In the genomic region with DNA sequence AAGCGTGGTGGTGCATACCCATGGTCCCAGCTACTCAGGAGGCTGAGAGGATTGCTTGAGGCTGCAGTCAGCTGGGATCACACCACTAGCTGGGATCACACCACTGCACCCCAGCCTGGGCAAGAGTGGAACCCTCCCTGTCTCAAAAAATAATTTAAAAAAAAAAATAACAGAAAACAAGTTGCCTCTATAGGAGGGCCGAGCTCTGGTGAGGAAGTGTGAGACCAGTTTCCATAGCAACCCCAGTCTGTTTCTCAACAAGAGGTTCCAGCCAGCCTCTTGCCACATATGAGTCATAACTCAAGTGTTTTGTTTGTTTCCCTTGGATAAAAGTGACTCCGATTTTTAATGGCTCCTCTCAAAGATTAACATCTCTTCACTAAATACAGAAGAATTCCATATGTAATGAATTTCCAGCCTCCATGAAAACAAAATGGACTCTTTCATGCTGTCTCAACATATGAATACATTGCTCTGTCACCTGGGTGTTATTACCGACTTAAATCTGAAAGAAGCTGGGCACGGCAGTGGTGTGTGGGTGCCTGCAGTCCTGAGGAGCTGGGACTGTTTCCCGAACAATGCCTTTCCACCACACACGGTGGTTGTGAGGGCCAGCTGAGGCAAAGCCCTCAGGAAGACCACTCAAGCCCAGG, we compare ENCODE assay signal across 8 cellular contexts. TPM values are rescaled to one million over a fixed set of nuclear protein-coding genes. Genes with fewer than 3 reads are reported as not detected.
DNase-seq lines count a peak whose midpoint lies in the region; ATAC-seq, FAIRE-seq and TF ChIP-seq lines count a peak whose summit lies in the region.

No MANE protein-coding gene starts in this region.

- peak overlapping the region; percentile 74 to 90 for H3K4me3 Mint-ChIP-seq in CD14-positive monocyte
- H3K4me3 Mint-ChIP-seq in activated CD8-positive, alpha-beta memory T cell treated with anti-CD3 and anti-CD28 coated beads, Interleukin-2, amount 10 ng/mL, durations not matched to agents 7 days and 5 days: peak overlapping the region; percentile 47

- intact Hi-C loops in CD14-positive monocyte (cut with micrococcal nuclease) (loop anchor here in 1 of 2 donors (5.0 kb wide), 1 partner anchor 33 kb away; the partner anchor contains the start of genes LSM3 and XPC), mucosa of descending colon (cut with DNase I, micrococcal nuclease) (no loop called here), stomach (cut with DNase I; ENCODE audit: low total_unique reads) (no loop called here)

- DNase-seq in CD14-positive monocyte (ENCODE audit: low spot score) (peak; percentile 89), GM19239 (ENCODE audit: insufficient read length, low spot score) (peak; percentile 86), NCI-H774 (lab: John Stamatoyannopoulos, UW) (peak; percentile 68), epidermal melanocyte (ENCODE audit: insufficient read length, low spot score) (peak; percentile 95), mucosa of descending colon (peak in 1 of 3 donors; percentile 69), stomach (peak; percentile 67)
- DNase-seq in activated CD8-positive, alpha-beta memory T cell treated with anti-CD3 and anti-CD28 coated beads, Interleukin-2, amount 10 ng/mL, durations not matched to agents 7 days and 5 days: peak; percentile 85

- ATAC-seq in HG03280 (IDR thresholded peaks at IDR 0.05; ENCODE audit: unreplicated experiment) (peak; percentile 95), mucosa of descending colon (peak; percentile 90)
- ATAC-seq in activated CD8-positive, alpha-beta memory T cell treated with anti-CD3 and anti-CD28 coated beads, Interleukin-2, amount 10 ng/mL, durations not matched to agents 7 days and 5 days: peak; percentile 90

- peak overlapping the region; percentile 99 to 100 (median 100) for H3K27ac Mint-ChIP-seq in CD14-positive monocyte
- H3K27ac Mint-ChIP-seq in activated CD8-positive, alpha-beta memory T cell treated with anti-CD3 and anti-CD28 coated beads, Interleukin-2, amount 10 ng/mL, durations not matched to agents 7 days and 5 days: peak overlapping the region; percentile 91

- H3K9me3 Mint-ChIP-seq in CD14-positive monocyte: no peaks in the 10 kb centered on the region
- no peaks in the 10 kb centered on the region for H3K9me3 Mint-ChIP-seq in activated CD8-positive, alpha-beta memory T cell treated with anti-CD3 and anti-CD28 coated beads, Interleukin-2, amount 10 ng/mL, durations not matched to agents 7 days and 5 days (ENCODE audit: low read depth)

- H3K27me3 Mint-ChIP-seq in CD14-positive monocyte (ENCODE audit: low read depth in 3 of 3): peaks cover 0 to 2% (median 0%) of the 10 kb centered on the region in 3 donors
- no peaks in the 10 kb centered on the region for H3K27me3 Mint-ChIP-seq in activated CD8-positive, alpha-beta memory T cell treated with anti-CD3 and anti-CD28 coated beads, Interleukin-2, amount 10 ng/mL, durations not matched to agents 7 days and 5 days

- H3K4me3 ChIP-seq in mucosa of descending colon: no peak overlapping the region
- H3K4me3 ChIP-seq in stomach: peak overlapping the region in 3 of 4 donors; percentile 7 to 18 (median 15)

- CTCF ChIA-PET in activated CD8-positive, alpha-beta memory T cell treated with anti-CD3 and anti-CD28 coated beads, Interleukin-2, amount 10 ng/mL, durations not matched to agents 7 days and 5 days (lab: Charles Lee): interaction anchor here (1.2 to 1.7 kb wide), 5 partner anchors 19 to 248 kb away, joined by 3 to 18 read pairs (median 6); partner anchors contain the start of genes CHCHD4, LSM3, TMEM43 and XPC

- TF ChIP-seq POLR2A in stomach (IDR thresholded peaks at IDR 0.05): no peak

- 9 to 12% (median 11%) methylated on average over 7 of the region's 7 CpGs for WGBS in stomach, 5 donors

- peaks cover 51% of the 10 kb centered on the region for H3K4me1 Mint-ChIP-seq in CD14-positive monocyte
- peaks cover 31% of the 10 kb centered on the region for H3K4me1 Mint-ChIP-seq in activated CD8-positive, alpha-beta memory T cell treated with anti-CD3 and anti-CD28 coated beads, Interleukin-2, amount 10 ng/mL, durations not matched to agents 7 days and 5 days

- H3K9me3 ChIP-seq in mucosa of descending colon (no peaks in the 10 kb centered on the region), stomach (no peaks in the 10 kb centered on the region)

- H3K36me3 Mint-ChIP-seq in CD14-positive monocyte: peaks cover 64 to 70% of the 10 kb centered on the region in 2 donors
- peaks cover 5% of the 10 kb centered on the region for H3K36me3 Mint-ChIP-seq in activated CD8-positive, alpha-beta memory T cell treated with anti-CD3 and anti-CD28 coated beads, Interleukin-2, amount 10 ng/mL, durations not matched to agents 7 days and 5 days

- H3K36me3 ChIP-seq in mucosa of descending colon (ENCODE audit: low read depth) (no peaks in the 10 kb centered on the region), stomach (peaks cover 35 to 75% (median 73%) of the 10 kb centered on the region in 4 donors)

- H3K4me1 ChIP-seq in mucosa of descending colon (ENCODE audit: low read depth): peaks cover 11% of the 10 kb centered on the region
- H3K4me1 ChIP-seq in stomach: peaks cover 22 to 46% (median 33%) of the 10 kb centered on the region in 4 donors

- no peaks in the 10 kb centered on the region for H3K27me3 ChIP-seq in stomach

- peak; percentile 86 for FAIRE-seq in GM19239 (lab: Jason Lieb, UNC)

- H3K27ac ChIP-seq in stomach: peak overlapping the region; percentile 81 to 92 (median 85)

- no peak for TF ChIP-seq CTCF in CD14-positive monocyte (IDR thresholded peaks at IDR 0.05)
- TF ChIP-seq CTCF in mucosa of descending colon (IDR thresholded peaks at IDR 0.05): no peak
- no peak for TF ChIP-seq CTCF in stomach (IDR thresholded peaks at IDR 0.05)

- TF ChIP-seq EP300 in stomach (IDR thresholded peaks at IDR 0.05): no peak

RNA-seq across cellular contexts. Expression of gene TMEM43, which starts 19.7 kb away (rescaled TPM):
- 10 to 100 TPM; 66.7 to 69.7 TPM for polyA plus RNA-seq in CD14-positive monocyte
- 10 to 100 TPM; 27.6 to 31.8 TPM for total RNA-seq in activated CD8-positive, alpha-beta memory T cell treated with anti-CD3 and anti-CD28 coated beads, Interleukin-2, amount 10 ng/mL, durations not matched to agents 7 days and 5 days
- total RNA-seq in mucosa of descending colon: 10 to 100 TPM; 23.1 to 50.4 (median 31.3) TPM
- 10 to 100 TPM; 28.6 to 67.4 (median 51.9) TPM for total RNA-seq in stomach
- 10 to 100 TPM; 12.6 to 45.0 (median 12.7) TPM for polyA plus RNA-seq in stomach

RNA-seq across cellular contexts. Expression of gene CHCHD4, which starts 19.9 kb away (rescaled TPM):
- polyA plus RNA-seq in CD14-positive monocyte (10 to 100 TPM; 13.6 to 13.8 TPM), stomach (10 to 100 TPM; 13.9 to 16.1 (median 14.8) TPM)
- 10 to 100 TPM; 15.2 to 19.7 TPM for total RNA-seq in activated CD8-positive, alpha-beta memory T cell treated with anti-CD3 and anti-CD28 coated beads, Interleukin-2, amount 10 ng/mL, durations not matched to agents 7 days and 5 days
- total RNA-seq in mucosa of descending colon (10 to 100 TPM; 15.1 to 32.6 (median 15.2) TPM), stomach (10 to 100 TPM in 2 of 5 donors, 1 to 10 TPM in 3; 1.7 to 11.7 (median 9.0) TPM)

RNA-seq across cellular contexts. Expression of gene XPC, which starts 33.9 kb away (rescaled TPM):
- 10 to 100 TPM; 13.4 to 22.0 TPM for polyA plus RNA-seq in CD14-positive monocyte
- 10 to 100 TPM; 36.0 to 39.5 TPM for total RNA-seq in activated CD8-positive, alpha-beta memory T cell treated with anti-CD3 and anti-CD28 coated beads, Interleukin-2, amount 10 ng/mL, durations not matched to agents 7 days and 5 days
- 10 to 100 TPM; 22.4 to 30.6 (median 26.9) TPM for total RNA-seq in mucosa of descending colon
- total RNA-seq in stomach: 10 to 100 TPM; 34.0 to 51.0 (median 41.4) TPM
- polyA plus RNA-seq in stomach: 10 to 100 TPM in 2 of 3 donors, 1 to 10 TPM in 1; 8.8 to 15.3 (median 13.7) TPM

RNA-seq across cellular contexts. Expression of gene LSM3, which starts 34.1 kb away (rescaled TPM):
- polyA plus RNA-seq in CD14-positive monocyte: 10 to 100 TPM; 19.8 to 23.2 TPM
- 10 to 100 TPM; 16.5 to 18.9 TPM for total RNA-seq in activated CD8-positive, alpha-beta memory T cell treated with anti-CD3 and anti-CD28 coated beads, Interleukin-2, amount 10 ng/mL, durations not matched to agents 7 days and 5 days
- 10 to 100 TPM in 1 of 3 donors, 1 to 10 TPM in 2; 8.3 to 13.1 (median 9.8) TPM for total RNA-seq in mucosa of descending colon
- 10 to 100 TPM in 1 of 5 donors, 1 to 10 TPM in 4; 2.2 to 14.1 (median 6.1) TPM for total RNA-seq in stomach
- polyA plus RNA-seq in stomach: 10 to 100 TPM; 13.8 to 15.0 (median 14.2) TPM
